1 cellular context compared by ENCODE assay signal in genomic region chr3:172467170-172467824, GRCh38.
TF ChIP-seq lines count a peak whose summit lies in the region.

No MANE protein-coding gene starts in this region.

TF ChIP-seq in GM23338, 12 proteins besides CTCF, POLR2A, EP300 and RAD21 (continued from another document):
- TF ChIP-seq REST (IDR thresholded peaks at IDR 0.05; ENCODE audit: unreplicated experiment) (no peak), EZH2 (IDR thresholded peaks at IDR 0.05; ENCODE audit: low read depth, unreplicated experiment) (no peak), CREB1 (CRISPR knock-in tag; IDR thresholded peaks at IDR 0.05; ENCODE audit: low read depth) (no peak), ZNF114 (CRISPR knock-in tag; IDR thresholded peaks at IDR 0.05) (no peak), NANOG (IDR thresholded peaks at IDR 0.05; ENCODE audit: borderline replicate concordance) (no peak), EZH2phosphoT487 (IDR thresholded peaks at IDR 0.05; ENCODE audit: unreplicated experiment) (no peak), ETS1 (IDR thresholded peaks at IDR 0.05) (no peak), JUNB (IDR thresholded peaks at IDR 0.05; ENCODE audit: unreplicated experiment) (no peak), ZNF462 (CRISPR knock-in tag; IDR thresholded peaks at IDR 0.05) (no peak)
